In the genomic region with DNA sequence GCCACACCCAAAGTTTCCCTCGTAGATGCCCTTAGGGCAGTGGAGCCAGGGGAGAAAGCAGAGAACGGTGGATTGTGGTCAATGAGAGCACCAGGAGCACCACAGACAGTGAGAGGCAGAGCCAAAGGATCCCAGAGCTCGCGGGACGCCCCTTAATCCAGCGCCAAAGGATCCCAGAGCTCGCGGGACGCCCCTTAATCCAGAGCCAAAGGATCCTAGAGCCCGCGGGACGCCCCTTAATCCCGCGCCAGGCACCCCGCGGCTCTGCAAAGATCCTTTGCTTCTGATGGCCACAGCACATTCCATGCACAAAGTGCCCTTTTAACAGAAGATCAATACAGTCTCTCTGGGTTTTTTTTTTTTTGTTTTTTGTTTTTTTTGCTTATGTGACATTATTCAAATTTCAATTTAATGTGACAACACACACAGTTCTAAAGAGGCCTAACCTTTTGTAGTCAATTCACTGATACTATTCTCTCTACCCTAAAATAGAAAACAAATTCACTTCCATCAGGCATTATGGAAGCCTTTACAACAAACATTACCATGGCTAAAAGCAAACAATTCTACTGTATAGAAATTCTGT, we compare ENCODE assay signal across 22 cellular contexts. TPM values are rescaled to one million over a fixed set of nuclear protein-coding genes. Genes with fewer than 3 reads are reported as not detected.
DNase-seq lines count a peak whose midpoint lies in the region; ATAC-seq and TF ChIP-seq lines count a peak whose summit lies in the region.
"Had no signal": no experiment of that assay in that cellular context is flagged by ENCODE, and none has a peak within 500 bp of the region (broad histone marks: within the 10 kb centered on the region; RNA-seq: fewer than 3 reads in every experiment).

No MANE protein-coding gene starts in this region.

- peak overlapping the region; percentile 56 for H3K27ac Mint-ChIP-seq in activated T-cell treated with anti-CD3 and anti-CD28 coated beads, Interleukin-2, amount 50 U/mL, for 72 hours
- H3K27ac Mint-ChIP-seq in WTC11 = 0 out of 2 replicates have a peak overlapping the region, but pooled peaks have one; percentile 43
- peak overlapping the region in 5 of 9 donors; percentile 24 to 50 (median 36) for H3K27ac Mint-ChIP-seq in naive thymus-derived CD4-positive, alpha-beta T cell
- no peak overlapping the region for H3K27ac Mint-ChIP-seq in activated T-helper 1 cell treated with anti-CD3 and anti-CD28 coated beads, Interleukin-12 subunit alpha, Interleukin-12 subunit beta, Interleukin-2, Interleukin-4 antibody, amounts not matched to agents 30 ng/mL and 10 ng/mL and 1 ng/mL, durations not matched to agents 14 hours and 24 hours and 36 hours

- H3K27me3 Mint-ChIP-seq in activated T-cell treated with anti-CD3 and anti-CD28 coated beads, Interleukin-2, amount 50 U/mL, for 72 hours (ENCODE audit: low read depth) = no peaks in the 10 kb centered on the region
- no peaks in the 10 kb centered on the region for H3K27me3 Mint-ChIP-seq in WTC11 (ENCODE audit: low read depth)
- H3K27me3 Mint-ChIP-seq in naive thymus-derived CD4-positive, alpha-beta T cell = no peaks in the 10 kb centered on the region
- no peaks in the 10 kb centered on the region for H3K27me3 Mint-ChIP-seq in activated T-helper 1 cell treated with anti-CD3 and anti-CD28 coated beads, Interleukin-12 subunit alpha, Interleukin-12 subunit beta, Interleukin-2, Interleukin-4 antibody, amounts not matched to agents 30 ng/mL and 10 ng/mL and 1 ng/mL, durations not matched to agents 14 hours and 24 hours and 36 hours (ENCODE audit: insufficient read depth)
- H3K27me3 Mint-ChIP-seq: CD4-positive, CD25-positive, alpha-beta regulatory T cell had no signal

- POLR2A ChIA-PET in WTC11 (lab: Charles Lee) = no interaction called here
- POLR2A ChIA-PET in naive thymus-derived CD4-positive, alpha-beta T cell (lab: Charles Lee) = no interaction called here

- no peaks in the 10 kb centered on the region for H3K27me3 ChIP-seq in H7 (ENCODE audit: control insufficient read depth, insufficient read depth, low read length)
- no peaks in the 10 kb centered on the region for H3K27me3 ChIP-seq in naive thymus-derived CD4-positive, alpha-beta T cell (ENCODE audit: control insufficient read depth in 2 of 2, insufficient read depth in 2 of 2, low read length in 2 of 2)
- H3K27me3 ChIP-seq: BLaER1, MG63, SJSA1 had no signal

- no peaks in the 10 kb centered on the region for H3K9me3 ChIP-seq in naive thymus-derived CD4-positive, alpha-beta T cell (ENCODE audit: control insufficient read depth in 2 of 3, low read length in 3 of 3)
- H3K9me3 ChIP-seq: BLaER1, MG63, SJSA1 had no signal

- no peaks in the 10 kb centered on the region for H3K4me1 ChIP-seq in naive thymus-derived CD4-positive, alpha-beta T cell (ENCODE audit: control insufficient read depth in 2 of 2, insufficient read depth in 2 of 2, low read length in 2 of 2)
- H3K4me1 ChIP-seq: BLaER1, SJSA1 had no signal

- DNase-seq in activated T-cell treated with anti-CD3 and anti-CD28 coated beads, Interleukin-2, amount 50 U/mL, for 72 hours = no peak
- DNase-seq in activated T-cell treated with anti-CD3 and anti-CD28 coated beads for 4 hours = no peak
- peak; percentile 39 for DNase-seq in H7
- DNase-seq in WTC11 (ENCODE audit: low spot score) = no peak
- no peak for DNase-seq in naive thymus-derived CD4-positive, alpha-beta T cell
- DNase-seq in NCI-H2107 treated with DMSO at 0.1 percent for 48 hours (lab: John Stamatoyannopoulos, UW; ENCODE audit: unreplicated experiment) = no peak
- no peak for DNase-seq in T-helper 9 cell
- no peak for DNase-seq in activated T-helper 1 cell treated with anti-CD3 and anti-CD28 coated beads, Interleukin-12 subunit alpha, Interleukin-12 subunit beta, Interleukin-2, Interleukin-4 antibody, amounts not matched to agents 30 ng/mL and 10 ng/mL and 1 ng/mL, durations not matched to agents 14 hours and 24 hours and 36 hours (ENCODE audit: low spot score)
- DNase-seq: CD4-positive, CD25-positive, alpha-beta regulatory T cell; KBM-7; MG63; NCI-H1105 treated with DMSO at 0.1 percent for 48 hours; NCI-H146; NCI-H1930; NCI-H2107; NCI-H446 treated with DMSO at 0.1 percent for 48 hours; NCI-H526 treated with DMSO at 0.1 percent for 48 hours; PC-9; Right ventricle myocardium superior; RPMI8226 had no signal

- H3K36me3 Mint-ChIP-seq in activated T-cell treated with anti-CD3 and anti-CD28 coated beads, Interleukin-2, amount 50 U/mL, for 72 hours (ENCODE audit: insufficient read depth in 2 of 2) = peaks cover 14 to 19% of the 10 kb centered on the region in 2 donors
- H3K36me3 Mint-ChIP-seq in WTC11 = peaks cover 61% of the 10 kb centered on the region
- peaks cover 14 to 61% (median 50%) of the 10 kb centered on the region in 5 donors for H3K36me3 Mint-ChIP-seq in naive thymus-derived CD4-positive, alpha-beta T cell
- peaks cover 63% of the 10 kb centered on the region for H3K36me3 Mint-ChIP-seq in activated T-helper 1 cell treated with anti-CD3 and anti-CD28 coated beads, Interleukin-12 subunit alpha, Interleukin-12 subunit beta, Interleukin-2, Interleukin-4 antibody, amounts not matched to agents 30 ng/mL and 10 ng/mL and 1 ng/mL, durations not matched to agents 14 hours and 24 hours and 36 hours (ENCODE audit: low read depth)

- CTCF ChIA-PET in WTC11 (lab: Charles Lee) = no interaction called here
- CTCF ChIA-PET in naive thymus-derived CD4-positive, alpha-beta T cell (lab: Charles Lee) = no interaction called here

- ATAC-seq in activated T-cell treated with anti-CD3 and anti-CD28 coated beads, Interleukin-2, amount 50 U/mL, for 72 hours (replicated peaks in 1 of 2) = no peak
- peak; percentile 28; the same call in 1 of the 2 replicates for ATAC-seq in WTC11
- no peak for ATAC-seq in naive thymus-derived CD4-positive, alpha-beta T cell

- H3K4me3 Mint-ChIP-seq in activated T-cell treated with anti-CD3 and anti-CD28 coated beads, Interleukin-2, amount 50 U/mL, for 72 hours = no peak overlapping the region
- no peak overlapping the region for H3K4me3 Mint-ChIP-seq in WTC11
- H3K4me3 Mint-ChIP-seq in naive thymus-derived CD4-positive, alpha-beta T cell = no peak overlapping the region
- no peak overlapping the region for H3K4me3 Mint-ChIP-seq in activated T-helper 1 cell treated with anti-CD3 and anti-CD28 coated beads, Interleukin-12 subunit alpha, Interleukin-12 subunit beta, Interleukin-2, Interleukin-4 antibody, amounts not matched to agents 30 ng/mL and 10 ng/mL and 1 ng/mL, durations not matched to agents 14 hours and 24 hours and 36 hours
- H3K4me3 Mint-ChIP-seq: CD4-positive, CD25-positive, alpha-beta regulatory T cell had no signal

- no peak overlapping the region for H3K27ac ChIP-seq in naive thymus-derived CD4-positive, alpha-beta T cell (ENCODE audit: low read depth, low read length)
- H3K27ac ChIP-seq: BLaER1, PC-9, SJSA1 had no signal

- H3K36me3 ChIP-seq in H7 (replicated peaks; ENCODE audit: control insufficient read depth, insufficient read depth, low read length) = peaks cover 8% of the 10 kb centered on the region
- peaks cover 7 to 82% (median 18%) of the 10 kb centered on the region in 3 experiments for H3K36me3 ChIP-seq in naive thymus-derived CD4-positive, alpha-beta T cell (ENCODE audit: control insufficient read depth in 2 of 3, insufficient read depth in 3 of 3, low read length in 3 of 3)

- H3K9me3 Mint-ChIP-seq in activated T-cell treated with anti-CD3 and anti-CD28 coated beads, Interleukin-2, amount 50 U/mL, for 72 hours = no peaks in the 10 kb centered on the region
- H3K9me3 Mint-ChIP-seq in WTC11 = no peaks in the 10 kb centered on the region
- peaks cover 0 to 2% (median 0%) of the 10 kb centered on the region in 11 donors for H3K9me3 Mint-ChIP-seq in naive thymus-derived CD4-positive, alpha-beta T cell
- no peaks in the 10 kb centered on the region for H3K9me3 Mint-ChIP-seq in activated T-helper 1 cell treated with anti-CD3 and anti-CD28 coated beads, Interleukin-12 subunit alpha, Interleukin-12 subunit beta, Interleukin-2, Interleukin-4 antibody, amounts not matched to agents 30 ng/mL and 10 ng/mL and 1 ng/mL, durations not matched to agents 14 hours and 24 hours and 36 hours
- H3K9me3 Mint-ChIP-seq: CD4-positive, CD25-positive, alpha-beta regulatory T cell had no signal

- H3K4me1 Mint-ChIP-seq in activated T-cell treated with anti-CD3 and anti-CD28 coated beads, Interleukin-2, amount 50 U/mL, for 72 hours (ENCODE audit: low read depth) = peaks cover 10% of the 10 kb centered on the region
- peaks cover 5% of the 10 kb centered on the region; the same call in 1 of the 2 replicates for H3K4me1 Mint-ChIP-seq in WTC11
- peaks cover 0 to 28% (median 6%) of the 10 kb centered on the region in 7 donors for H3K4me1 Mint-ChIP-seq in naive thymus-derived CD4-positive, alpha-beta T cell
- H3K4me1 Mint-ChIP-seq in activated T-helper 1 cell treated with anti-CD3 and anti-CD28 coated beads, Interleukin-12 subunit alpha, Interleukin-12 subunit beta, Interleukin-2, Interleukin-4 antibody, amounts not matched to agents 30 ng/mL and 10 ng/mL and 1 ng/mL, durations not matched to agents 14 hours and 24 hours and 36 hours (ENCODE audit: low read depth) = peaks cover 13% of the 10 kb centered on the region

- intact Hi-C loops in naive thymus-derived CD4-positive, alpha-beta T cell (cut with micrococcal nuclease) = no loop called here
- intact Hi-C loops in activated T-helper 1 cell treated with anti-CD3 and anti-CD28 coated beads, Interleukin-12 subunit alpha, Interleukin-12 subunit beta, Interleukin-2, Interleukin-4 antibody, amounts not matched to agents 30 ng/mL and 10 ng/mL and 1 ng/mL, durations not matched to agents 14 hours and 24 hours and 36 hours (cut with micrococcal nuclease) = no loop called here

- no peak overlapping the region for H3K4me3 ChIP-seq in H7 (ENCODE audit: insufficient read depth, low read depth, low read length)
- H3K4me3 ChIP-seq in naive thymus-derived CD4-positive, alpha-beta T cell (ENCODE audit: low read length) = no peak overlapping the region
- H3K4me3 ChIP-seq: BLaER1, MG63, PC-9, SJSA1 had no signal

- no peak for TF ChIP-seq CTCF in WTC11 (IDR thresholded peaks at IDR 0.05)

RNA-seq across cellular contexts. Expression of a gene that starts 52.9 kb away (rescaled TPM):
- total RNA-seq in activated T-cell treated with anti-CD3 and anti-CD28 coated beads, Interleukin-2, amount 50 U/mL, for 72 hours = 100 to 1,000 TPM; 129 to 134 TPM
- 41.1 and 50.9 TPM in 2 replicates for total RNA-seq in H7 (2014; rRNA removed; shearing (Covaris generic))
- total RNA-seq in WTC11 (2021) = 96.8 to 111 TPM (median 99.2 TPM) in 3 replicates
- 10 to 100 TPM in 1 of 5 experiments, 1 to 10 TPM in 4; 6.0 to 88.7 (median 8.8) TPM for total RNA-seq in naive thymus-derived CD4-positive, alpha-beta T cell
- polyA plus RNA-seq in naive thymus-derived CD4-positive, alpha-beta T cell = 1 to 10 TPM; 1.3 to 2.4 TPM
- 76.5 and 86.9 TPM in 2 replicates for total RNA-seq in activated T-helper 1 cell treated with anti-CD3 and anti-CD28 coated beads, Interleukin-12 subunit alpha, Interleukin-12 subunit beta, Interleukin-2, Interleukin-4 antibody, amounts not matched to agents 30 ng/mL and 10 ng/mL and 1 ng/mL, durations not matched to agents 14 hours and 24 hours and 36 hours
